Comparison of ENCODE assay signal across 8 cellular contexts in the genomic region with DNA sequence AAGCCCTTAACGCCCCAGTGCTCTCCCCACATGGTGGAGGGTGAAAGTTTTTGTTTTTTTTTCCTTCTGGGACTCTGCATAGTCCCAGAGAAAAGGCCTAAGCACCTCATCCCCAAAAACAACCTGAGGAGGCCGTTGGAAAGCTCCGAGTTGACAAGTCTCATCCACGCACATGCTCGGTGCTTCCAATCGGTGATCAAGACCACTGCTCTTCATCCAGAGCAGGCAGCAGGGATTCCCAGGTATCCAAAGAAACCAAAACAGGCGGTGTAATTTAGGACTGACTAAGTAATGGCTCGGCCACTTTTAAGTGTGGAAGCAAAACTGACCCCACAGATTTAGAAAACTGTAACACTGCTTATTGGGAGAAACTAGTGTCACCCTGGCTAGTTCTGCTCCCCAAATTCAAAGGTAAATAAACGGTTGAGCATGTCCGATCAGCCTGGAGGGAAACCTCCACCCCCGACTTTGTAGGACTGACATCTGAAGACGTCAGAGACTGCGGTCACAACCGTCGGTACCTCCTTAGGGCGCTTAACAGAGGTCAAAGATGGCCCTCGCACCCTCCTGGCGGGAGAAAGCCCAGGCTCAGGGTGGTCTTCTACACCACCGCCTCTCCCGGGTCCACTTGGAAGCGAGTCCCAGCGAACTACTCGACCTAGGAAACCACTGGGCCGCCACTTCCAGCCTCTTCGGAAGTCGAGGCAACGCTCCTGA. TPM values are rescaled to one million over a fixed set of nuclear protein-coding genes. Genes with fewer than 3 reads are reported as not detected.
DNase-seq lines count a peak whose midpoint lies in the region; ATAC-seq and TF ChIP-seq lines count a peak whose summit lies in the region.

No MANE protein-coding gene starts in this region.

- DNase-seq in CD14-positive monocyte (ENCODE audit: low spot score) (no peak), H9 (peak; percentile 18), WTC11 (ENCODE audit: low spot score) (no peak), NCI-H1092 treated with DMSO at 0.1 percent for 48 hours (lab: John Stamatoyannopoulos, UW) (no peak), COR-L47 (lab: John Stamatoyannopoulos, UW) (no peak)

- CTCF ChIA-PET in WTC11 (lab: Charles Lee) = interaction anchor here (1.0 to 1.6 kb wide), 3 partner anchors 21 to 44 kb away, joined by 4 to 7 read pairs (median 7); a partner anchor contains a TSS

- peaks cover 7% of the 10 kb centered on the region for H3K23me2 ChIP-seq in H9 (ENCODE audit: insufficient read length, low read depth, low read length, poor library complexity, severe bottlenecking)

- no peak overlapping the region for H2AK5ac ChIP-seq in H9 (ENCODE audit: insufficient read length, low read length)

- H3K4me1 Mint-ChIP-seq in CD14-positive monocyte (peaks cover 17% of the 10 kb centered on the region), H9 (peaks cover 9 to 13% of the 10 kb centered on the region in 2 experiments), WTC11 (peaks cover 9% of the 10 kb centered on the region)
- peaks cover 26% of the 10 kb centered on the region for H3K4me1 Mint-ChIP-seq in stimulated activated naive CD8-positive, alpha-beta T cell treated with anti-CD3 and anti-CD28 coated beads, Interleukin-15, Interleukin-2, amounts not matched to agents 100 ng/mL and 50 ng/mL, for 24 hours (ENCODE audit: low read depth)

- no peak overlapping the region for H2BK15ac ChIP-seq in H9 (ENCODE audit: low read depth, low read length)

- H3K27ac Mint-ChIP-seq in CD14-positive monocyte = peak overlapping the region; percentile 94 to 99 (median 98)
- peak overlapping the region in 2 of 3 experiments; percentile 97 to 98; a peak in 3 of 7 replicates for H3K27ac Mint-ChIP-seq in H9
- H3K27ac Mint-ChIP-seq in WTC11 = peak overlapping the region; percentile 53
- peak overlapping the region; percentile 97 for H3K27ac Mint-ChIP-seq in stimulated activated naive CD8-positive, alpha-beta T cell treated with anti-CD3 and anti-CD28 coated beads, Interleukin-15, Interleukin-2, amounts not matched to agents 100 ng/mL and 50 ng/mL, for 24 hours

- H4K20me1 ChIP-seq in H9 (ENCODE audit: control insufficient read depth, insufficient read depth, insufficient read length) = no peaks in the 10 kb centered on the region

- H2BK120ac ChIP-seq in H9 (ENCODE audit: low read depth, low read length, poor library complexity, severe bottlenecking) = no peak overlapping the region

- H3K23ac ChIP-seq in H9 (ENCODE audit: insufficient read length, low read depth, low read length) = no peak overlapping the region

- no CpG with 5 or more reads among the region's 27 CpGs for WGBS in H9 (ENCODE audit: extremely low coverage, insufficient read length, low lambda C conversion rate)

- H3K4me3 ChIP-seq in iPS-15b (ENCODE audit: low read depth, low read length) = peak overlapping the region; percentile 91

- no peak overlapping the region for H4K5ac ChIP-seq in H9 (ENCODE audit: insufficient read length, low read depth, low read length)

- no peak overlapping the region for H2BK5ac ChIP-seq in H9 (ENCODE audit: insufficient read length, low read length)

- no peak overlapping the region for H2BK20ac ChIP-seq in H9 (ENCODE audit: low read depth, low read length, poor library complexity, severe bottlenecking)

- intact Hi-C loops in CD14-positive monocyte (cut with micrococcal nuclease) = no loop called here

- peak overlapping the region; percentile 43 for H3K4me2 ChIP-seq in H9 (ENCODE audit: insufficient read depth, insufficient read length, low read length)

- H3K4me1 ChIP-seq in H9 (ENCODE audit: insufficient read depth, low read length) (no peaks in the 10 kb centered on the region), iPS-15b (ENCODE audit: control insufficient read depth, insufficient read depth, low read length) (peaks cover 2% of the 10 kb centered on the region)

- no peaks in the 10 kb centered on the region for H3K79me2 ChIP-seq in H9 (ENCODE audit: insufficient read depth, low read length)

- H3K18ac ChIP-seq in H9 (ENCODE audit: insufficient read length, low read depth, low read length) = no peak overlapping the region

- H2BK12ac ChIP-seq in H9 (ENCODE audit: insufficient read length, low read depth, low read length) = no peak overlapping the region

- no peak overlapping the region for H3T11ph ChIP-seq in H9 (ENCODE audit: low read length)

- peaks cover 13% of the 10 kb centered on the region for H3K36me3 ChIP-seq in iPS-15b (ENCODE audit: control insufficient read depth, insufficient read depth, low read length)

- peaks cover 0 to under 1% (median 0%) of the 10 kb centered on the region in 7 donors for H3K9me3 Mint-ChIP-seq in CD14-positive monocyte
- no peaks in the 10 kb centered on the region for H3K9me3 Mint-ChIP-seq in H9
- H3K9me3 Mint-ChIP-seq in WTC11 = no peaks in the 10 kb centered on the region
- no peaks in the 10 kb centered on the region for H3K9me3 Mint-ChIP-seq in stimulated activated naive CD8-positive, alpha-beta T cell treated with anti-CD3 and anti-CD28 coated beads, Interleukin-15, Interleukin-2, amounts not matched to agents 100 ng/mL and 50 ng/mL, for 24 hours

- H3K4me3 Mint-ChIP-seq in CD14-positive monocyte = peak overlapping the region; percentile 86 to 95
- H3K4me3 Mint-ChIP-seq in H9 = peak overlapping the region; percentile 88 to 94
- peak overlapping the region; percentile 89 for H3K4me3 Mint-ChIP-seq in WTC11
- peak overlapping the region; percentile 85 for H3K4me3 Mint-ChIP-seq in stimulated activated naive CD8-positive, alpha-beta T cell treated with anti-CD3 and anti-CD28 coated beads, Interleukin-15, Interleukin-2, amounts not matched to agents 100 ng/mL and 50 ng/mL, for 24 hours

- no peak overlapping the region for H4K8ac ChIP-seq in H9 (replicated peaks; ENCODE audit: insufficient read length, low read depth, low read length)

- H3K27ac ChIP-seq in H9 (ENCODE audit: insufficient read length, low read depth, low read length) = no peak overlapping the region

- H3K9me3 ChIP-seq in H9 (ENCODE audit: control insufficient read depth, low read depth, low read length) = no peaks in the 10 kb centered on the region
- no peaks in the 10 kb centered on the region for H3K9me3 ChIP-seq in iPS-15b (ENCODE audit: control insufficient read depth, insufficient read depth, low read length)

- no peak overlapping the region for H3K56ac ChIP-seq in H9 (ENCODE audit: insufficient read length, low read depth, low read length)

- H3K9ac ChIP-seq in H9 (ENCODE audit: extremely low read depth, insufficient read length, low read length) (no peak overlapping the region), iPS-15b (ENCODE audit: low read depth, low read length) (peak overlapping the region; percentile 16)

- H2AFZ ChIP-seq in H9 (ENCODE audit: low read length) = no peak overlapping the region

- no peak overlapping the region for H3K14ac ChIP-seq in H9 (ENCODE audit: insufficient read depth, low read length)

- H3K27me3 Mint-ChIP-seq in CD14-positive monocyte (ENCODE audit: low read depth in 3 of 3) (peaks cover 2 to 6% (median 2%) of the 10 kb centered on the region in 3 donors), H9 (ENCODE audit: low read depth) (no peaks in the 10 kb centered on the region; the same call in 1 of the 2 replicates), WTC11 (ENCODE audit: low read depth) (no peaks in the 10 kb centered on the region; the same call in none of the 2 replicates)
- no peaks in the 10 kb centered on the region for H3K27me3 Mint-ChIP-seq in stimulated activated naive CD8-positive, alpha-beta T cell treated with anti-CD3 and anti-CD28 coated beads, Interleukin-15, Interleukin-2, amounts not matched to agents 100 ng/mL and 50 ng/mL, for 24 hours

- no peaks in the 10 kb centered on the region for H3K79me1 ChIP-seq in H9 (ENCODE audit: insufficient read depth, low read depth, low read length, poor library complexity, severe bottlenecking)

- no peak overlapping the region for H3K4ac ChIP-seq in H9 (ENCODE audit: low read depth, low read length)

- H3K27me3 ChIP-seq in H9 (ENCODE audit: insufficient read depth, low read length) (no peaks in the 10 kb centered on the region), iPS-15b (ENCODE audit: control insufficient read depth, insufficient read depth, low read length) (no peaks in the 10 kb centered on the region)

- no peak overlapping the region for H4K91ac ChIP-seq in H9 (ENCODE audit: insufficient read length, low read depth, low read length)

- TF ChIP-seq CTCF in CD14-positive monocyte (IDR thresholded peaks at IDR 0.05) (no peak), H9 (conservative IDR thresholded peaks at IDR 0.05) (no peak), WTC11 (IDR thresholded peaks at IDR 0.05) (no peak)

- no peak for ATAC-seq in WTC11
- ATAC-seq in GM21786 (IDR thresholded peaks at IDR 0.05; ENCODE audit: unreplicated experiment) = no peak

- H3K36me3 Mint-ChIP-seq in CD14-positive monocyte (peaks cover 32% of the 10 kb centered on the region in 2 donors), H9 (ENCODE audit: insufficient read depth in 1 of 3, low read depth in 3 of 3) (peaks cover 0 to 25% (median 4%) of the 10 kb centered on the region in 3 experiments; a peak in 5 of 7 replicates), WTC11 (no peaks in the 10 kb centered on the region)
- peaks cover 16% of the 10 kb centered on the region for H3K36me3 Mint-ChIP-seq in stimulated activated naive CD8-positive, alpha-beta T cell treated with anti-CD3 and anti-CD28 coated beads, Interleukin-15, Interleukin-2, amounts not matched to agents 100 ng/mL and 50 ng/mL, for 24 hours (ENCODE audit: low read depth)

- POLR2A ChIA-PET in WTC11 (lab: Charles Lee) = interaction anchor here (0.8 to 1.2 kb wide), 2 partner anchors 24 to 45 kb away, joined by 3 to 5 read pairs; a partner anchor contains a TSS

TF ChIP-seq in WTC11, 78 proteins besides CTCF, POLR2A, EP300 and RAD21 (continues in another document):
- TF ChIP-seq ZNF416 (CRISPR knock-in tag; IDR thresholded peaks at IDR 0.05) (no peak), NFATC4 (CRISPR knock-in tag; IDR thresholded peaks at IDR 0.05) (no peak)

RNA-seq across cellular contexts. Expression of a gene that starts 1.0 kb away (rescaled TPM):
- polyA plus RNA-seq in CD14-positive monocyte = 1 to 10 TPM; 2.0 to 2.2 TPM
- 7.6 and 8.4 TPM in 2 replicates for total RNA-seq in H9 (2021)
- 5.0 to 6.5 TPM (median 6.0 TPM) in 3 replicates for total RNA-seq in WTC11 (2021)

RNA-seq across cellular contexts. Expression of a gene that starts 8.3 kb away (rescaled TPM):
- 1 to 10 TPM; 4.1 to 5.3 TPM for polyA plus RNA-seq in CD14-positive monocyte
- total RNA-seq in H9 (2021) (12.7 and 14.8 TPM in 2 replicates), WTC11 (2021) (5.1 to 5.9 TPM (median 5.7 TPM) in 3 replicates)

RNA-seq across cellular contexts. Expression of a gene that starts 23.7 kb away (rescaled TPM):
- polyA plus RNA-seq in CD14-positive monocyte = under 1 TPM; 0.46 to 0.82 TPM
- total RNA-seq in H9 (2021) (6.3 and 8.7 TPM in 2 replicates), WTC11 (2021) (3.3 to 4.0 TPM (median 3.4 TPM) in 3 replicates)

RNA-seq across cellular contexts. Expression of a gene that starts 35.2 kb away (rescaled TPM):
- polyA plus RNA-seq in CD14-positive monocyte = under 1 TPM; 0.40 to 0.92 TPM
- 0.24 and 0.42 TPM in 2 replicates for total RNA-seq in H9 (2021)
- total RNA-seq in WTC11 (2021) = 2.3 to 2.7 TPM (median 2.6 TPM) in 3 replicates

RNA-seq across cellular contexts. Expression of a gene that starts 36.6 kb away (rescaled TPM):
- polyA plus RNA-seq in CD14-positive monocyte = 1 to 10 TPM; 2.8 to 2.9 TPM
- 16.7 and 17.1 TPM in 2 replicates for total RNA-seq in H9 (2021)
- total RNA-seq in WTC11 (2021) = 18.8 to 22.0 TPM (median 21.9 TPM) in 3 replicates
